Comparison of ENCODE assay signal across 1 cellular context in the genomic region with DNA sequence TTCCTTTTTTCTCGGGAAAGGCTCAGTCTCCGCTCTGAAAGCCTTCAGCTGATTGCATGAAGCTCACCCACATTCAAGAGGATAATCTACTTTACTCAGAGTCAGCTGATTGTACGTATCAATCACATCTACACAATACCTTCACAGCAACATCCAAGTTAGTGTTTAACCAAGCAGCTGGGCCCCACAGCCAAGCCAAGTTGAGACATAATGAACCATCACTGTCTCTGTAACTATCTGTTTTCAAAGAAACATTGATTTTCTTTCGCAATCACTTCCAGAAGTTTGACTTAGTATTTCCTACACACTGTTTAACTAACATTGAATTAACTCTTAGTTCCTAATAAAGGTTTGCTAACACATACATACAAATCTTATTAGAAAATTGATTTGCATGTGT.
TF ChIP-seq lines count a peak whose summit lies in the region.

No MANE protein-coding gene starts in this region.

TF ChIP-seq in HepG2, 621 proteins besides CTCF, POLR2A, EP300 and RAD21 (continued from another document and continues in another):
- peak; percentile 68 for TF ChIP-seq ZNF644 (CRISPR knock-in tag; IDR thresholded peaks at IDR 0.05; ENCODE audit: low read depth)
- 0 out of 2 replicates have a peak, but pooled peaks have one; percentile 44 for TF ChIP-seq ZSCAN21 (CRISPR knock-in tag; IDR thresholded peaks at IDR 0.05; ENCODE audit: borderline replicate concordance)
- TF ChIP-seq DPF2 (CRISPR knock-in tag; IDR thresholded peaks at IDR 0.05; ENCODE audit: borderline replicate concordance, low read depth) = peak; percentile 79
- TF ChIP-seq, protein P1, sequence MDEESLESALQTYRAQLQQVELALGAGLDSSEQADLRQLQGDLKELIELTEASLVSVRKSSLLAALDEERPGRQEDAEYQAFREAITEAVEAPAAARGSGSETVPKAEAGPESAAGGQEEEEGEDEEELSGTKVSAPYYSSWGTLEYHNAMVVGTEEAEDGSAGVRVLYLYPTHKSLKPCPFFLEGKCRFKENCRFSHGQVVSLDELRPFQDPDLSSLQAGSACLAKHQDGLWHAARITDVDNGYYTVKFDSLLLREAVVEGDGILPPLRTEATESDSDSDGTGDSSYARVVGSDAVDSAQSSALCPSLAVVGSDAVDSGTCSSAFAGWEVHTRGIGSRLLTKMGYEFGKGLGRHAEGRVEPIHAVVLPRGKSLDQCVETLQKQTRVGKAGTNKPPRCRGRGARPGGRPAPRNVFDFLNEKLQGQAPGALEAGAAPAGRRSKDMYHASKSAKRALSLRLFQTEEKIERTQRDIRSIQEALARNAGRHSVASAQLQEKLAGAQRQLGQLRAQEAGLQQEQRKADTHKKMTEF (CRISPR knock-in tag; IDR thresholded peaks at IDR 0.05) = peak; percentile 32; the same call in 1 of the 2 replicates
- no peak for TF ChIP-seq MYNN (CRISPR knock-in tag; IDR thresholded peaks at IDR 0.05; ENCODE audit: low read depth)
- TF ChIP-seq, protein P2, sequence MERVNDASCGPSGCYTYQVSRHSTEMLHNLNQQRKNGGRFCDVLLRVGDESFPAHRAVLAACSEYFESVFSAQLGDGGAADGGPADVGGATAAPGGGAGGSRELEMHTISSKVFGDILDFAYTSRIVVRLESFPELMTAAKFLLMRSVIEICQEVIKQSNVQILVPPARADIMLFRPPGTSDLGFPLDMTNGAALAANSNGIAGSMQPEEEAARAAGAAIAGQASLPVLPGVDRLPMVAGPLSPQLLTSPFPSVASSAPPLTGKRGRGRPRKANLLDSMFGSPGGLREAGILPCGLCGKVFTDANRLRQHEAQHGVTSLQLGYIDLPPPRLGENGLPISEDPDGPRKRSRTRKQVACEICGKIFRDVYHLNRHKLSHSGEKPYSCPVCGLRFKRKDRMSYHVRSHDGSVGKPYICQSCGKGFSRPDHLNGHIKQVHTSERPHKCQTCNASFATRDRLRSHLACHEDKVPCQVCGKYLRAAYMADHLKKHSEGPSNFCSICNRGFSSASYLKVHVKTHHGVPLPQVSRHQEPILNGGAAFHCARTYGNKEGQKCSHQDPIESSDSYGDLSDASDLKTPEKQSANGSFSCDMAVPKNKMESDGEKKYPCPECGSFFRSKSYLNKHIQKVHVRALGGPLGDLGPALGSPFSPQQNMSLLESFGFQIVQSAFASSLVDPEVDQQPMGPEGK (CRISPR knock-in tag; IDR thresholded peaks at IDR 0.05) = peak; percentile 67
- TF ChIP-seq RNF219 (CRISPR knock-in tag; IDR thresholded peaks at IDR 0.05) = peak; percentile 84; the same call in 1 of the 2 replicates
- TF ChIP-seq USF2 (IDR thresholded peaks at IDR 0.05; ENCODE audit: low read depth, low read length) = 0 out of 2 replicates have a peak, but pooled peaks have one; percentile 11
- no peak for TF ChIP-seq USF2 (CRISPR knock-in tag; IDR thresholded peaks at IDR 0.05; ENCODE audit: borderline replicate concordance)
- TF ChIP-seq RARA (CRISPR knock-in tag; IDR thresholded peaks at IDR 0.05) = peak; percentile 82
- TF ChIP-seq HNF1A (IDR thresholded peaks at IDR 0.05; ENCODE audit: low read depth) = peak; percentile 96
- TF ChIP-seq HNF1A (CRISPR knock-in tag; IDR thresholded peaks at IDR 0.05; ENCODE audit: borderline replicate concordance) = peak; percentile 97
- TF ChIP-seq ZKSCAN8 (CRISPR knock-in tag; IDR thresholded peaks at IDR 0.05; ENCODE audit: borderline replicate concordance) = peak; percentile 61; the same call in 1 of the 2 replicates
- no peak for TF ChIP-seq DRAP1 (CRISPR knock-in tag; IDR thresholded peaks at IDR 0.05)
- TF ChIP-seq HNF4A (CRISPR knock-in tag; IDR thresholded peaks at IDR 0.05) = peak; percentile 63
- TF ChIP-seq ZMAT5 (CRISPR knock-in tag; IDR thresholded peaks at IDR 0.05; ENCODE audit: borderline replicate concordance, low read depth) = no peak
- TF ChIP-seq MTA1 (CRISPR knock-in tag; IDR thresholded peaks at IDR 0.05; ENCODE audit: borderline replicate concordance) = no peak; the same call in 1 of the 2 replicates
- TF ChIP-seq ZBTB40 (IDR thresholded peaks at IDR 0.05) = no peak
- no peak; the same call in 1 of the 2 replicates for TF ChIP-seq ZBTB40 (CRISPR knock-in tag; IDR thresholded peaks at IDR 0.05)
- peak; percentile 99 for TF ChIP-seq TFAP4 (IDR thresholded peaks at IDR 0.05; ENCODE audit: borderline replicate concordance, low read depth)
- peak; percentile 67; the same call in 1 of the 2 replicates for TF ChIP-seq ZNF792 (CRISPR knock-in tag; IDR thresholded peaks at IDR 0.05)
- TF ChIP-seq ZNF274 (CRISPR knock-in tag; IDR thresholded peaks at IDR 0.05) = no peak
- no peak for TF ChIP-seq E2F2 (CRISPR knock-in tag; IDR thresholded peaks at IDR 0.05; ENCODE audit: borderline replicate concordance)
- peak; percentile 78 for TF ChIP-seq TARDBP (CRISPR knock-in tag; IDR thresholded peaks at IDR 0.05)
